In genomic region chr5:109951758-109952157, GRCh38 we compare ENCODE assay signal across 7 cellular contexts.
"Had no signal": no experiment of that assay in that cellular context is flagged by ENCODE, and none has a peak within 500 bp of the region (broad histone marks: within the 10 kb centered on the region; RNA-seq: fewer than 3 reads in every experiment).

No MANE protein-coding gene starts in this region.

- H3K27ac Mint-ChIP-seq: H9 had no signal

- DNase-seq: GM23248, H9, HCEC 1CT, IMR-90, KG1 had no signal

- H3K4me3 ChIP-seq: GM23248, K562 had no signal

- ATAC-seq: K562 had no signal

- H2AFZ ChIP-seq: GM23248 had no signal

- H3K9me3 Mint-ChIP-seq: H9 had no signal

- H3K4me3 Mint-ChIP-seq: H9 had no signal

- H3K9ac ChIP-seq: GM23248 had no signal

- H3K27ac ChIP-seq: GM23248, HL-60 had no signal
